Comparison of ENCODE assay signal across 16 cellular contexts in genomic region chr3:62238431-62238830, GRCh38.
DNase-seq lines count a peak whose midpoint lies in the region; ATAC-seq and TF ChIP-seq lines count a peak whose summit lies in the region.
"Had no signal": no experiment of that assay in that cellular context is flagged by ENCODE, and none has a peak within 500 bp of the region (broad histone marks: within the 10 kb centered on the region; RNA-seq: fewer than 3 reads in every experiment).

No MANE protein-coding gene starts in this region.

- peak; percentile 80 for ATAC-seq in GM18907 (IDR thresholded peaks at IDR 0.05; ENCODE audit: unreplicated experiment)
- peak; percentile 68 for ATAC-seq in HG02981 (IDR thresholded peaks at IDR 0.05; ENCODE audit: unreplicated experiment)
- ATAC-seq: left ventricle myocardium superior had no signal

- TF ChIP-seq CTCF in GM06990 (IDR thresholded peaks at IDR 0.05; ENCODE audit: insufficient read depth, low read length, poor library complexity, severe bottlenecking) = no peak

- H3K27ac Mint-ChIP-seq in activated naive CD4-positive, alpha-beta T cell treated with anti-CD3 and anti-CD28 coated beads, Interleukin-2, amount 10 ng/mL, durations not matched to agents 7 days and 5 days = no peak overlapping the region
- H3K27ac Mint-ChIP-seq: activated naive CD4-positive, alpha-beta T cell treated with anti-CD3 and anti-CD28 coated beads, Interleukin-2, amount 50 U/mL, for 24 hours; H9 had no signal

- no peak overlapping the region for H3K4me3 Mint-ChIP-seq in activated naive CD4-positive, alpha-beta T cell treated with anti-CD3 and anti-CD28 coated beads, Interleukin-2, amount 10 ng/mL, durations not matched to agents 7 days and 5 days
- H3K4me3 Mint-ChIP-seq: activated naive CD4-positive, alpha-beta T cell treated with anti-CD3 and anti-CD28 coated beads, Interleukin-2, amount 50 U/mL, for 24 hours; H9 had no signal

- no peaks in the 10 kb centered on the region for H3K36me3 Mint-ChIP-seq in activated naive CD4-positive, alpha-beta T cell treated with anti-CD3 and anti-CD28 coated beads, Interleukin-2, amount 10 ng/mL, durations not matched to agents 7 days and 5 days
- H3K36me3 Mint-ChIP-seq: activated naive CD4-positive, alpha-beta T cell treated with anti-CD3 and anti-CD28 coated beads, Interleukin-2, amount 50 U/mL, for 24 hours had no signal

- CTCF ChIA-PET in activated naive CD4-positive, alpha-beta T cell treated with anti-CD3 and anti-CD28 coated beads, Interleukin-2, amount 10 ng/mL, durations not matched to agents 7 days and 5 days (lab: Charles Lee) = no interaction called here

- no peaks in the 10 kb centered on the region for H3K9me3 Mint-ChIP-seq in activated naive CD4-positive, alpha-beta T cell treated with anti-CD3 and anti-CD28 coated beads, Interleukin-2, amount 10 ng/mL, durations not matched to agents 7 days and 5 days
- H3K9me3 Mint-ChIP-seq: activated naive CD4-positive, alpha-beta T cell treated with anti-CD3 and anti-CD28 coated beads, Interleukin-2, amount 50 U/mL, for 24 hours; H9 had no signal

- DNase-seq in GM06990 (ENCODE audit: extremely low read depth, insufficient read length) (peak; percentile 20), NCI-H1930 (lab: John Stamatoyannopoulos, UW) (peak; percentile 52 to 56), NCI-H526 treated with DMSO at 0.1 percent for 48 hours (lab: John Stamatoyannopoulos, UW) (no peak), NCI-H524 (lab: John Stamatoyannopoulos, UW) (no peak)
- DNase-seq in activated naive CD4-positive, alpha-beta T cell (lab: John Stamatoyannopoulos, UW) = no peak
- no peak for DNase-seq in activated naive CD4-positive, alpha-beta T cell treated with anti-CD3 and anti-CD28 coated beads, Interleukin-2, amount 10 ng/mL, durations not matched to agents 7 days and 5 days
- DNase-seq: COR-L47; H9; left ventricle myocardium superior; ovary; PC-9; stimulated activated CD4-positive, alpha-beta T cell treated with anti-CD3 and anti-CD28 coated beads, Interleukin-2, amount 100 ng/mL, for 48 hours had no signal

- H3K27me3 ChIP-seq in GM06990 (replicated peaks; ENCODE audit: control insufficient read depth, insufficient read depth, low read length) = no peaks in the 10 kb centered on the region; the same call in 1 of the 2 replicates
- H3K27me3 ChIP-seq: ovary had no signal

- H3K27me3 Mint-ChIP-seq in activated naive CD4-positive, alpha-beta T cell treated with anti-CD3 and anti-CD28 coated beads, Interleukin-2, amount 10 ng/mL, durations not matched to agents 7 days and 5 days = no peaks in the 10 kb centered on the region

- no peaks in the 10 kb centered on the region for H3K4me1 Mint-ChIP-seq in activated naive CD4-positive, alpha-beta T cell treated with anti-CD3 and anti-CD28 coated beads, Interleukin-2, amount 10 ng/mL, durations not matched to agents 7 days and 5 days
- H3K4me1 Mint-ChIP-seq: activated naive CD4-positive, alpha-beta T cell treated with anti-CD3 and anti-CD28 coated beads, Interleukin-2, amount 50 U/mL, for 24 hours had no signal

- no peaks in the 10 kb centered on the region for H3K36me3 ChIP-seq in GM06990 (ENCODE audit: control insufficient read depth, insufficient read depth, low read length)
- H3K36me3 ChIP-seq: ovary had no signal

- H3K4me3 ChIP-seq in GM06990 (replicated peaks; ENCODE audit: low read depth, low read length) = no peak overlapping the region
- H3K4me3 ChIP-seq: ovary, PC-9, SK-N-MC had no signal

Comparison
In these comparisons a context has a peak if more than half of its experiments do, and no peak if none do; other contexts are left out.
1. DNase-seq: peak in GM06990 (single experiment) and NCI-H1930 (2 of 2); none in activated naive CD4-positive, alpha-beta T cell (0 of 4), NCI-H526 treated with DMSO at 0.1 percent for 48 hours (single experiment), activated naive CD4-positive, alpha-beta T cell treated with anti-CD3 and anti-CD28 coated beads, Interleukin-2, amount 10 ng/mL, durations not matched to agents 7 days and 5 days (single experiment) and NCI-H524 (0 of 2).